Comparison of ENCODE assay signal across 1 cellular context in the genomic region with DNA sequence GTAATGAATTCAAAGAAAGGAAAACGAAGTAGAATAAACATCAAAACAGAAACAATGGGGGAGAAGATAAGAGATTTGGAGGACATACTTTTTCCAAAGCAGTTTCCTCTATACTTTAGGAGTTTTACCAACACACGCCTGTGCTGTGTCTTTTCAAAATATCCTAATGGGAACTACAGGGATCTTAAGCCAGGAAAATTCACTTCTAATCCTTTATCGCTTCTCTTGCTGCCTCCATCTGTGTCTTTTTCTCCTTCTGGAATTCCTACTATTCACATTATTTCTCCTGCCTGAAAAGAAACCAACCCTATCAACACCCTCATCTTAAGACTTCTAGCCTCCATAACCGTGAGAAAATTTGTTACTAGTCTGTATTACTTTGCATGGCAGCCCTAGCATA.
TF ChIP-seq lines count a peak whose summit lies in the region.

No MANE protein-coding gene starts in this region.

TF ChIP-seq in H1, 55 proteins besides CTCF, POLR2A, EP300 and RAD21:
- TF ChIP-seq SP4 (IDR thresholded peaks at IDR 0.05; ENCODE audit: low read length) = no peak
- no peak for TF ChIP-seq GABPA (IDR thresholded peaks at IDR 0.05; ENCODE audit: borderline replicate concordance, insufficient read depth, low read length)
- TF ChIP-seq KDM5A (IDR thresholded peaks at IDR 0.05; ENCODE audit: low read length) = no peak
- no peak for TF ChIP-seq CREB1 (IDR thresholded peaks at IDR 0.05)
- no peak for TF ChIP-seq ASH2L (IDR thresholded peaks at IDR 0.05; ENCODE audit: low read length)
- no peak for TF ChIP-seq NANOG (IDR thresholded peaks at IDR 0.05; ENCODE audit: insufficient read depth, low read depth, low read length, poor library complexity, severe bottlenecking)
- TF ChIP-seq, protein P1, sequence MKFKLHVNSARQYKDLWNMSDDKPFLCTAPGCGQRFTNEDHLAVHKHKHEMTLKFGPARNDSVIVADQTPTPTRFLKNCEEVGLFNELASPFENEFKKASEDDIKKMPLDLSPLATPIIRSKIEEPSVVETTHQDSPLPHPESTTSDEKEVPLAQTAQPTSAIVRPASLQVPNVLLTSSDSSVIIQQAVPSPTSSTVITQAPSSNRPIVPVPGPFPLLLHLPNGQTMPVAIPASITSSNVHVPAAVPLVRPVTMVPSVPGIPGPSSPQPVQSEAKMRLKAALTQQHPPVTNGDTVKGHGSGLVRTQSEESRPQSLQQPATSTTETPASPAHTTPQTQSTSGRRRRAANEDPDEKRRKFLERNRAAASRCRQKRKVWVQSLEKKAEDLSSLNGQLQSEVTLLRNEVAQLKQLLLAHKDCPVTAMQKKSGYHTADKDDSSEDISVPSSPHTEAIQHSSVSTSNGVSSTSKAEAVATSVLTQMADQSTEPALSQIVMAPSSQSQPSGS (IDR thresholded peaks at IDR 0.05; ENCODE audit: low read length) = no peak
- TF ChIP-seq, protein P2, sequence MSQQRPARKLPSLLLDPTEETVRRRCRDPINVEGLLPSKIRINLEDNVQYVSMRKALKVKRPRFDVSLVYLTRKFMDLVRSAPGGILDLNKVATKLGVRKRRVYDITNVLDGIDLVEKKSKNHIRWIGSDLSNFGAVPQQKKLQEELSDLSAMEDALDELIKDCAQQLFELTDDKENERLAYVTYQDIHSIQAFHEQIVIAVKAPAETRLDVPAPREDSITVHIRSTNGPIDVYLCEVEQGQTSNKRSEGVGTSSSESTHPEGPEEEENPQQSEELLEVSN (IDR thresholded peaks at IDR 0.05) = no peak
- no peak for TF ChIP-seq SRF (IDR thresholded peaks at IDR 0.05; ENCODE audit: low read depth, low read length)
- no peak for TF ChIP-seq BRCA1 (IDR thresholded peaks at IDR 0.05; ENCODE audit: low read depth, low read length)
- TF ChIP-seq RXRA (IDR thresholded peaks at IDR 0.05; ENCODE audit: insufficient read depth, low read depth, low read length) = no peak
